In the genomic region with DNA sequence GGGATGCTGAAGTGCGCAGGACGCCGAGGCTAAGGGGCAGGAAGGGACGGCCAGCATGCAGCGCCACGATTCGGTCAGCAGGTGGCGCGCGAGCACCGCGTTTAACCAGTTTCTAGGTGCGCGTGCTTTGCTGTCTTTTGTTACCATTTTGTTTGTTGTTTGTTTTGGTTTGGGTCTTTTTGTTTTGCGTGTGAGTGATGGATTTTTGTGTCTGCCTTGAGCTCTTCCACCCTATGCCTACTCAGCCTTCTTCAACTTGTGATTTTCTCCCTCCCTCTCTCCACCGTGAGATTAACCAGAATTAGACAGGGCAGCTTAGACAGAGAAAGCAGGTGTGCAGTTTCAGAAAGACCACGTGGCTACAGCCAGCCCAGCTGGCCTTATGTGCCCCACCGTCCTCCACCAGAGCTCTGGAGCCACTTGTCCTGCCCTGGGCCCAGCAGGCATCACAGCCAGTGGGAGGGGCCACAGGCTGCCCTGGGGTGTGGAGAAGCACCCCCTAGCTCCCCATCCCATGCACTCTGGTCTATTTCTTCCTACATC, we compare ENCODE assay signal across 9 cellular contexts.
DNase-seq lines count a peak whose midpoint lies in the region; ATAC-seq lines count a peak whose summit lies in the region.
"Had no signal": no experiment of that assay in that cellular context is flagged by ENCODE, and none has a peak within 500 bp of the region (broad histone marks: within the 10 kb centered on the region; RNA-seq: fewer than 3 reads in every experiment).

No MANE protein-coding gene starts in this region.

- peaks cover 6% of the 10 kb centered on the region for H3K36me3 Mint-ChIP-seq in central memory CD8-positive, alpha-beta T cell (ENCODE audit: insufficient read depth)

- peaks cover 7% of the 10 kb centered on the region for H3K4me1 Mint-ChIP-seq in central memory CD8-positive, alpha-beta T cell

- peak overlapping the region; percentile 47 for H3K4me3 Mint-ChIP-seq in central memory CD8-positive, alpha-beta T cell

- no peaks in the 10 kb centered on the region for H3K27me3 Mint-ChIP-seq in central memory CD8-positive, alpha-beta T cell

- DNase-seq in AML-193 (lab: John Stamatoyannopoulos, UW) (peak; percentile 39 to 41), NCI-H2196 treated with DMSO at 0.1 percent for 48 hours (lab: John Stamatoyannopoulos, UW; ENCODE audit: unreplicated experiment) (peak; percentile 69), left colon (peak in 1 of 2 donors; percentile 74)
- peak; percentile 58 to 73 for DNase-seq in central memory CD8-positive, alpha-beta T cell (ENCODE audit: low spot score in 2 of 2)
- DNase-seq in stimulated activated CD4-positive, alpha-beta T cell treated with anti-CD3 and anti-CD28 coated beads, Interleukin-2, amount 100 ng/mL, for 48 hours: peak; percentile 75 to 82

- ATAC-seq in GM19023 (IDR thresholded peaks at IDR 0.05; ENCODE audit: unreplicated experiment) (peak; percentile 97), HG03139 (IDR thresholded peaks at IDR 0.05; ENCODE audit: unreplicated experiment) (peak; percentile 89), left colon (peak; percentile 78)
- ATAC-seq in activated CD4-positive, CD25-positive, alpha-beta regulatory T cell treated with anti-CD3 and anti-CD28 coated beads, Interleukin-2, amount 50 U/mL, for 24 hours: peak; percentile 72 to 84
- ATAC-seq in central memory CD8-positive, alpha-beta T cell (replicated peaks; ENCODE audit: extremely low read depth, poor library complexity, severe bottlenecking): peak; percentile 79

- no peak overlapping the region for H3K27ac Mint-ChIP-seq in central memory CD8-positive, alpha-beta T cell (ENCODE audit: low read depth)
- H3K27ac Mint-ChIP-seq: IgD-negative memory B cell had no signal

- H3K9me3 Mint-ChIP-seq in central memory CD8-positive, alpha-beta T cell: no peaks in the 10 kb centered on the region

- intact Hi-C loops in left colon (cut with DNase I, micrococcal nuclease): no loop called here
